ENCODE assay signal across 15 cellular contexts in the genomic region with DNA sequence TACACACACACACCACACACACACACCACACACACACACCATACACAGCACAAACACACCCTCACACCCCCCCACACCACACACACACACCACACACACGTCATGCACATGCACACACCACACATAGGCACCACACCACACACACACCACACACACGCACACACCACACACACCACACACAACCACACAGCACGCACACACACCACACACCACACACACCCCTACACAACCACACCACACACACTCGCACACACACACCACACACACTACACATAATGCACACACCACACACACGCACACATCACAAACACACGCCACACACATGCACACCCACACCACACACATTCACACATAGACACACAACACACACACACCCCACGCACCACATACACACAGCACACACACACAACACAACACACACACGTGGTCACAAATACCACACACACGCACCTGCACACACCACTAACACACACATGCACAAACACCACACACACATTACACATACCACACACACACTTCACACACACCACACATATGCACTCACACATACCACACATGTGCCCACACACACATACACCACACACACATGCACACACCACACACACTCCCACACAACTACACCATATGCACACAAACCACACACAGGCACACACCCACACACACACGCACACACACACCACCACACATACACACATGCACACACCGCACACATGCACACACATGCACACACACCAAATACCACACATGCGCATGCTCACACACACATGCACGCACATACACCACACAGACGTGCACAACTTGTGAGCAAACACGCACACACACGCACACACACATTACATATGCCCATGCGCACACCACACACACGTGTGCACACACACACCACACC. TPM values are rescaled to one million over a fixed set of nuclear protein-coding genes. Genes with fewer than 3 reads are reported as not detected.
"Had no signal": no experiment of that assay in that cellular context is flagged by ENCODE, and none has a peak within 500 bp of the region (broad histone marks: within the 10 kb centered on the region; RNA-seq: fewer than 3 reads in every experiment).

No MANE protein-coding gene starts in this region.

- H3K36me3 Mint-ChIP-seq: activated naive CD4-positive, alpha-beta T cell treated with anti-CD3 and anti-CD28 coated beads, Interleukin-2, amount 50 U/mL, for 72 hours; T-cell had no signal

- H3K9me3 ChIP-seq: gastroesophageal sphincter, left lung, neutrophil, testis had no signal

- H3K27ac ChIP-seq: gastroesophageal sphincter, left lung, neutrophil, testis had no signal

- DNase-seq: activated CD4-positive, alpha-beta T cell treated with anti-CD3 and anti-CD28 coated beads for 1 hour; activated CD4-positive, alpha-beta T cell treated with anti-CD3 and anti-CD28 coated beads, Interleukin-2, amount 50 U/mL, for 48 hours; caudate nucleus; stimulated activated naive CD8-positive, alpha-beta T cell treated with anti-CD3 and anti-CD28 coated beads, Interleukin-15, amount 100 ng/mL, for 72 hours; T-helper 9 cell; testis had no signal

- H3K4me3 Mint-ChIP-seq: naive thymus-derived CD8-positive, alpha-beta T cell; stimulated activated naive CD8-positive, alpha-beta T cell treated with anti-CD3 and anti-CD28 coated beads, Interleukin-15, amount 100 ng/mL, for 72 hours; T-cell had no signal

- H3K36me3 ChIP-seq: gastroesophageal sphincter, left lung, neutrophil had no signal

- H3K4me3 ChIP-seq: gastroesophageal sphincter, left lung, smooth muscle cell, testis had no signal

- H3K4me1 ChIP-seq: left lung, testis had no signal

- H3K27me3 ChIP-seq: testis had no signal

- H3K9me3 Mint-ChIP-seq: activated naive CD4-positive, alpha-beta T cell treated with anti-CD3 and anti-CD28 coated beads, Interleukin-2, amount 50 U/mL, for 72 hours; naive thymus-derived CD8-positive, alpha-beta T cell; stimulated activated naive CD8-positive, alpha-beta T cell treated with anti-CD3 and anti-CD28 coated beads, Interleukin-15, amount 100 ng/mL, for 72 hours; T-cell had no signal

- ATAC-seq: activated naive CD4-positive, alpha-beta T cell treated with anti-CD3 and anti-CD28 coated beads, Interleukin-2, amount 50 U/mL, for 72 hours; gastroesophageal sphincter; left lung; naive thymus-derived CD8-positive, alpha-beta T cell; stimulated activated naive CD8-positive, alpha-beta T cell treated with anti-CD3 and anti-CD28 coated beads, Interleukin-15, amount 100 ng/mL, for 72 hours; T-cell had no signal

- H3K27ac Mint-ChIP-seq: activated naive CD4-positive, alpha-beta T cell treated with anti-CD3 and anti-CD28 coated beads, Interleukin-2, amount 50 U/mL, for 72 hours; stimulated activated naive CD8-positive, alpha-beta T cell treated with anti-CD3 and anti-CD28 coated beads, Interleukin-15, amount 100 ng/mL, for 72 hours; T-cell had no signal

RNA-seq across cellular contexts. Expression of gene VSX1, which starts 14.6 kb away (rescaled TPM):
- total RNA-seq: activated naive CD4-positive, alpha-beta T cell treated with anti-CD3 and anti-CD28 coated beads, Interleukin-2, amount 50 U/mL, for 72 hours; gastroesophageal sphincter; left lung; mucosa of gallbladder; naive thymus-derived CD8-positive, alpha-beta T cell; smooth muscle cell; T-cell; urinary bladder had no signal
